Comparison of ENCODE assay signal across 1 cellular context in the genomic region with DNA sequence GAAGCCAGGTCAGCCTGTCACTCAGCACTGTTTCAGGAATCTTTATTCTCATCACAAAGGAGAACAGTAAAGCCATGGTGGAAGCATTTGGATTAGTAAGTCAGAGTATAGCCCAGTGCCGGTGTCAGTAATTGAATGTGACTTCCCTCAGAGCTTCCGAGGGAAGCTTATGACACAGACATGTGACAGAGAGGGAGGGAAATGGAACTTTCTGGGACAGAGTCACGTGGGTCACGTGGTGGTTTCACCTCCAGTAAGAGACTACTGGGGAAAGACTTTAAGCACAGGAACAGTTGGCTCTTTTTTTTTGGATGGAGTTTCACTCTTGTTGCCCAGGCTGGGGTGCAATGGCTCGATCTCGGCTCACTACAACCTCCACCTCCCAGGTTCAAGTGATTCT.
TF ChIP-seq lines count a peak whose summit lies in the region.

No MANE protein-coding gene starts in this region.

TF ChIP-seq in K562, 482 proteins besides CTCF, POLR2A, EP300 and RAD21 (continued from another document and continues in another):
- TF ChIP-seq, protein P1, sequence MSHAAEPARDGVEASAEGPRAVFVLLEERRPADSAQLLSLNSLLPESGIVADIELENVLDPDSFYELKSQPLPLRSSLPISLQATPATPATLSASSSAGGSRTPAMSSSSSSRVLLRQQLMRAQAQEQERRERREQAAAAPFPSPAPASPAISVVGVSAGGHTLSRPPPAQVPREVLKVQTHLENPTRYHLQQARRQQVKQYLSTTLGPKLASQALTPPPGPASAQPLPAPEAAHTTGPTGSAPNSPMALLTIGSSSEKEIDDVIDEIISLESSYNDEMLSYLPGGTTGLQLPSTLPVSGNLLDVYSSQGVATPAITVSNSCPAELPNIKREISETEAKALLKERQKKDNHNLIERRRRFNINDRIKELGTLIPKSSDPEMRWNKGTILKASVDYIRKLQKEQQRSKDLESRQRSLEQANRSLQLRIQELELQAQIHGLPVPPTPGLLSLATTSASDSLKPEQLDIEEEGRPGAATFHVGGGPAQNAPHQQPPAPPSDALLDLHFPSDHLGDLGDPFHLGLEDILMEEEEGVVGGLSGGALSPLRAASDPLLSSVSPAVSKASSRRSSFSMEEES (CRISPR knock-in tag; IDR thresholded peaks at IDR 0.05): peak; percentile 67
- no peak for TF ChIP-seq BHLHE40 (IDR thresholded peaks at IDR 0.05; ENCODE audit: low read length)
- TF ChIP-seq, protein P2, sequence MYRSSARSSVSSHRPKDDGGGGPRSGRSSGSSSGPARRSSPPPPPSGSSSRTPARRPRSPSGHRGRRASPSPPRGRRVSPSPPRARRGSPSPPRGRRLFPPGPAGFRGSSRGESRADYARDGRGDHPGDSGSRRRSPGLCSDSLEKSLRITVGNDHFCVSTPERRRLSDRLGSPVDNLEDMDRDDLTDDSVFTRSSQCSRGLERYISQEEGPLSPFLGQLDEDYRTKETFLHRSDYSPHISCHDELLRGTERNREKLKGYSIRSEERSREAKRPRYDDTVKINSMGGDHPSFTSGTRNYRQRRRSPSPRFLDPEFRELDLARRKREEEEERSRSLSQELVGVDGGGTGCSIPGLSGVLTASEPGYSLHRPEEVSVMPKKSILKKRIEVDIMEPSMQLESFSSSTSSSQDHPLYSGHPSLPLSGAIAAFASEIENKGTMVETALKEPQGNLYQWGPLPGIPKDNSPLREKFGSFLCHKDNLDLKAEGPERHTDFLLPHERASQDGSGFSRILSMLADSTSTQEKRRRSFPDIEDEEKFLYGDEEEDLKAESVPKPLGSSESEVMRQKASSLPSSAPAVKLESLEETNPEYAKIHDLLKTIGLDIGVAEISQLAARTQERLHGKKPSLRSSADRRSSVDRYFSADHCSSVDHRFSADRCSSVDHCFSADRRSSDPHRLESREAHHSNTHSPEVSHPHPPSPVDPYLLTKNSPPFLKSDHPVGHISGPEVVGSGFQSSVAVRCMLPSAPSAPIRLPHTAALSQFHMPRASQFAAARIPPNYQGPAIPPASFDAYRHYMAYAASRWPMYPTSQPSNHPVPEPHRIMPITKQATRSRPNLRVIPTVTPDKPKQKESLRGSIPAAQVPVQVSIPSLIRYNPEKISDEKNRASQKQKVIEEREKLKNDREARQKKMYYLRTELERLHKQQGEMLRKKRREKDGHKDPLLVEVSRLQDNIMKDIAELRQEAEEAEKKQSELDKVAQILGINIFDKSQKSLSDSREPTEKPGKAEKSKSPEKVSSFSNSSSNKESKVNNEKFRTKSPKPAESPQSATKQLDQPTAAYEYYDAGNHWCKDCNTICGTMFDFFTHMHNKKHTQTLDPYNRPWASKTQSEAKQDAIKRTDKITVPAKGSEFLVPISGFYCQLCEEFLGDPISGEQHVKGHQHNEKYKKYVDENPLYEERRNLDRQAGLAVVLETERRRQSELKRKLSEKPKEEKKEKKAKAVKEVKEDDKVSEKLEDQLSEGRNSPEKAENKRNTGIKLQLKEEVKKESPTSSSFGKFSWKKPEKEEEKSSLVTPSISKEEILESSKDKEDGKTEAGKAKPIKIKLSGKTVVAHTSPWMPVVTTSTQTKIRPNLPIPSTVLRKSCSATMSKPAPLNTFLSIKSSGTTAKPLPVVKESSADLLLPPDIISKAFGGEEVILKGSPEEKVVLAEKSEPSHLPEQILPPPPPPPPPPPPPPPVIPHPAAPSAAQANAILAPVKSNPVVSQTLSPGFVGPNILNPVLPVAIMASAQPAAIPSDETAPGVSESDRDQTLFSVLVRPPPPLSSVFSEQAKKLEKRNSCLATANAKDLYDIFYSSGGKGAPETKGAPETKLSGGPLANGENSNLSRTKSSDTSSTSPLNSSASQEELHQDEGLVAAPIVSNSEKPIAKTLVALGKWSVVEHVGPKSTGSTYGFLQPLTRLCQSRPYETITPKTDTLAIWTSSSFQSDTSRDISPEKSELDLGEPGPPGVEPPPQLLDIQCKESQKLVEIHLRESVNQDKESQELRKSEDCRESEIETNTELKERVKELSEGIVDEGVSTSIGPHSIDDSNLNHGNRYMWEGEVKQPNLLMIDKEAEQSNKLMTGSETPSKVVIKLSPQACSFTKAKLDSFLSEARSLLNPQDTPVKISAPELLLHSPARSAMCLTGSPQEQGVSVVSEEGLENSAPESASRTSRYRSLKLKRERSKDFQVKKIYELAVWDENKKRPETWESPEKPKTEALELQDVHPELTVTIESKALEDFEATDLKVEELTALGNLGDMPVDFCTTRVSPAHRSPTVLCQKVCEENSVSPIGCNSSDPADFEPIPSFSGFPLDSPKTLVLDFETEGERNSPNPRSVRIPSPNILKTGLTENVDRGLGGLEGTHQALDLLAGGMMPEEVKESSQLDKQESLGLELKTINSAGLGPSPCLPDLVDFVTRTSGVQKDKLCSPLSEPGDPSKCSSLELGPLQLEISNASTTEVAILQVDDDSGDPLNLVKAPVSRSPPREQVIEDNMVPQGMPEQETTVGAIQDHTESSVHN (IDR thresholded peaks at IDR 0.05; ENCODE audit: borderline replicate concordance in 1 of 2, low read depth in 1 of 2): no peak
- no peak for TF ChIP-seq CHD2 (IDR thresholded peaks at IDR 0.05; ENCODE audit: low read depth, low read length)
- no peak for TF ChIP-seq ZFX (CRISPR knock-in tag; IDR thresholded peaks at IDR 0.05)
- no peak for TF ChIP-seq NCOA2 (IDR thresholded peaks at IDR 0.05; ENCODE audit: partially characterized antibody in 2 of 2)
- no peak for TF ChIP-seq YBX1 (IDR thresholded peaks at IDR 0.05)
- TF ChIP-seq, protein P3, sequence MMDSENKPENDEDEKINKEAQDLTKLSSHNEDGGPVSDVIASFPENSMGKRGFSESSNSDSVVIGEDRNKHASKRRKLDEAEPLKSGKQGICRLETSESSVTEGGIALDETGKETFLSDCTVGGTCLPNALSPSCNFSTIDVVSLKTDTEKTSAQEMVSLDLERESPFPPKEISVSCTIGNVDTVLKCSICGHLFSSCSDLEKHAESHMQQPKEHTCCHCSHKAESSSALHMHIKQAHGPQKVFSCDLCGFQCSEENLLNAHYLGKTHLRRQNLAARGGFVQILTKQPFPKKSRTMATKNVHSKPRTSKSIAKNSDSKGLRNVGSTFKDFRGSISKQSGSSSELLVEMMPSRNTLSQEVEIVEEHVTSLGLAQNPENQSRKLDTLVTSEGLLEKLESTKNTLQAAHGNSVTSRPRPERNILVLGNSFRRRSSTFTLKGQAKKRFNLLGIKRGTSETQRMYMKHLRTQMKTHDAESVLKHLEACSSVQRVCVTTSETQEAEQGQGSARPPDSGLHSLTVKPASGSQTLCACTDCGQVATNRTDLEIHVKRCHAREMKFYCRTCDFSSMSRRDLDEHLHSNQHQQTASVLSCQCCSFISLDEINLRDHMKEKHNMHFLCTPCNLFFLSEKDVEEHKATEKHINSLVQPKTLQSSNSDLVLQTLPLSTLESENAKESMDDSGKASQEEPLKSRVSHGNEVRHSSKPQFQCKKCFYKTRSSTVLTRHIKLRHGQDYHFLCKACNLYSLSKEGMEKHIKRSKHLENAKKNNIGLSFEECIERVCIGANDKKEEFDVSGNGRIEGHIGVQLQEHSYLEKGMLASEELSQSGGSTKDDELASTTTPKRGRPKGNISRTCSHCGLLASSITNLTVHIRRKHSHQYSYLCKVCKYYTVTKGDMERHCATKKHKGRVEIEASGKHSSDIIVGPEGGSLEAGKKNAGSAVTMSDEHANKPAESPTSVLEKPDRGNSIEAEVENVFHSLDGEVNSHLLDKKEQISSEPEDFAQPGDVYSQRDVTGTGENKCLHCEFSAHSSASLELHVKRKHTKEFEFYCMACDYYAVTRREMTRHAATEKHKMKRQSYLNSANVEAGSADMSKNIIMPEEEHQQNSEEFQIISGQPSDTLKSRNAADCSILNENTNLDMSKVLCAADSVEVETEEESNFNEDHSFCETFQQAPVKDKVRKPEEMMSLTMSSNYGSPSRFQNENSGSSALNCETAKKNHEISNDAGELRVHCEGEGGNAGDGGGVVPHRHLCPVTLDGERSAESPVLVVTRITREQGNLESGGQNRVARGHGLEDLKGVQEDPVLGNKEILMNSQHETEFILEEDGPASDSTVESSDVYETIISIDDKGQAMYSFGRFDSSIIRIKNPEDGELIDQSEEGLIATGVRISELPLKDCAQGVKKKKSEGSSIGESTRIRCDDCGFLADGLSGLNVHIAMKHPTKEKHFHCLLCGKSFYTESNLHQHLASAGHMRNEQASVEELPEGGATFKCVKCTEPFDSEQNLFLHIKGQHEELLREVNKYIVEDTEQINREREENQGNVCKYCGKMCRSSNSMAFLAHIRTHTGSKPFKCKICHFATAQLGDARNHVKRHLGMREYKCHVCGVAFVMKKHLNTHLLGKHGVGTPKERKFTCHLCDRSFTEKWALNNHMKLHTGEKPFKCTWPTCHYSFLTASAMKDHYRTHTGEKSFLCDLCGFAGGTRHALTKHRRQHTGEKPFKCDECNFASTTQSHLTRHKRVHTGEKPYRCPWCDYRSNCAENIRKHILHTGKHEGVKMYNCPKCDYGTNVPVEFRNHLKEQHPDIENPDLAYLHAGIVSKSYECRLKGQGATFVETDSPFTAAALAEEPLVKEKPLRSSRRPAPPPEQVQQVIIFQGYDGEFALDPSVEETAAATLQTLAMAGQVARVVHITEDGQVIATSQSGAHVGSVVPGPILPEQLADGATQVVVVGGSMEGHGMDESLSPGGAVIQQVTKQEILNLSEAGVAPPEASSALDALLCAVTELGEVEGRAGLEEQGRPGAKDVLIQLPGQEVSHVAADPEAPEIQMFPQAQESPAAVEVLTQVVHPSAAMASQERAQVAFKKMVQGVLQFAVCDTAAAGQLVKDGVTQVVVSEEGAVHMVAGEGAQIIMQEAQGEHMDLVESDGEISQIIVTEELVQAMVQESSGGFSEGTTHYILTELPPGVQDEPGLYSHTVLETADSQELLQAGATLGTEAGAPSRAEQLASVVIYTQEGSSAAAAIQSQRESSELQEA (IDR thresholded peaks at IDR 0.05; ENCODE audit: low read depth): no peak
- no peak for TF ChIP-seq CBFB (CRISPR knock-in tag; IDR thresholded peaks at IDR 0.05)
- TF ChIP-seq, protein P4, sequence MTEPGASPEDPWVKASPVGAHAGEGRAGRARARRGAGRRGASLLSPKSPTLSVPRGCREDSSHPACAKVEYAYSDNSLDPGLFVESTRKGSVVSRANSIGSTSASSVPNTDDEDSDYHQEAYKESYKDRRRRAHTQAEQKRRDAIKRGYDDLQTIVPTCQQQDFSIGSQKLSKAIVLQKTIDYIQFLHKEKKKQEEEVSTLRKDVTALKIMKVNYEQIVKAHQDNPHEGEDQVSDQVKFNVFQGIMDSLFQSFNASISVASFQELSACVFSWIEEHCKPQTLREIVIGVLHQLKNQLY (CRISPR knock-in tag; conservative IDR thresholded peaks at IDR 0.05): no peak
- TF ChIP-seq ZNF75A (CRISPR knock-in tag; IDR thresholded peaks at IDR 0.05): no peak
- no peak for TF ChIP-seq ZNF699 (CRISPR knock-in tag; IDR thresholded peaks at IDR 0.05; ENCODE audit: insufficient replicate concordance)
- no peak for TF ChIP-seq MED1 (CRISPR knock-in tag; IDR thresholded peaks at IDR 0.05; ENCODE audit: borderline replicate concordance)
- TF ChIP-seq, protein P5, sequence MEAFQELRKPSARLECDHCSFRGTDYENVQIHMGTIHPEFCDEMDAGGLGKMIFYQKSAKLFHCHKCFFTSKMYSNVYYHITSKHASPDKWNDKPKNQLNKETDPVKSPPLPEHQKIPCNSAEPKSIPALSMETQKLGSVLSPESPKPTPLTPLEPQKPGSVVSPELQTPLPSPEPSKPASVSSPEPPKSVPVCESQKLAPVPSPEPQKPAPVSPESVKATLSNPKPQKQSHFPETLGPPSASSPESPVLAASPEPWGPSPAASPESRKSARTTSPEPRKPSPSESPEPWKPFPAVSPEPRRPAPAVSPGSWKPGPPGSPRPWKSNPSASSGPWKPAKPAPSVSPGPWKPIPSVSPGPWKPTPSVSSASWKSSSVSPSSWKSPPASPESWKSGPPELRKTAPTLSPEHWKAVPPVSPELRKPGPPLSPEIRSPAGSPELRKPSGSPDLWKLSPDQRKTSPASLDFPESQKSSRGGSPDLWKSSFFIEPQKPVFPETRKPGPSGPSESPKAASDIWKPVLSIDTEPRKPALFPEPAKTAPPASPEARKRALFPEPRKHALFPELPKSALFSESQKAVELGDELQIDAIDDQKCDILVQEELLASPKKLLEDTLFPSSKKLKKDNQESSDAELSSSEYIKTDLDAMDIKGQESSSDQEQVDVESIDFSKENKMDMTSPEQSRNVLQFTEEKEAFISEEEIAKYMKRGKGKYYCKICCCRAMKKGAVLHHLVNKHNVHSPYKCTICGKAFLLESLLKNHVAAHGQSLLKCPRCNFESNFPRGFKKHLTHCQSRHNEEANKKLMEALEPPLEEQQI (IDR thresholded peaks at IDR 0.05): no peak
- TF ChIP-seq, protein P6, sequence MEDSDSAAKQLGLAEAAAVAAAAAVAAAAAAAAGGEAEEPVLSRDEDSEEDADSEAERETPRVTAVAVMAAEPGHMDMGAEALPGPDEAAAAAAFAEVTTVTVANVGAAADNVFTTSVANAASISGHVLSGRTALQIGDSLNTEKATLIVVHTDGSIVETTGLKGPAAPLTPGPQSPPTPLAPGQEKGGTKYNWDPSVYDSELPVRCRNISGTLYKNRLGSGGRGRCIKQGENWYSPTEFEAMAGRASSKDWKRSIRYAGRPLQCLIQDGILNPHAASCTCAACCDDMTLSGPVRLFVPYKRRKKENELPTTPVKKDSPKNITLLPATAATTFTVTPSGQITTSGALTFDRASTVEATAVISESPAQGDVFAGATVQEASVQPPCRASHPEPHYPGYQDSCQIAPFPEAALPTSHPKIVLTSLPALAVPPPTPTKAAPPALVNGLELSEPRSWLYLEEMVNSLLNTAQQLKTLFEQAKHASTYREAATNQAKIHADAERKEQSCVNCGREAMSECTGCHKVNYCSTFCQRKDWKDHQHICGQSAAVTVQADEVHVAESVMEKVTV (CRISPR knock-in tag; IDR thresholded peaks at IDR 0.05): no peak
- TF ChIP-seq, protein P7, sequence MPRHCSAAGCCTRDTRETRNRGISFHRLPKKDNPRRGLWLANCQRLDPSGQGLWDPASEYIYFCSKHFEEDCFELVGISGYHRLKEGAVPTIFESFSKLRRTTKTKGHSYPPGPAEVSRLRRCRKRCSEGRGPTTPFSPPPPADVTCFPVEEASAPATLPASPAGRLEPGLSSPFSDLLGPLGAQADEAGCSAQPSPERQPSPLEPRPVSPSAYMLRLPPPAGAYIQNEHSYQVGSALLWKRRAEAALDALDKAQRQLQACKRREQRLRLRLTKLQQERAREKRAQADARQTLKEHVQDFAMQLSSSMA (CRISPR knock-in tag; IDR thresholded peaks at IDR 0.05): no peak
- TF ChIP-seq MEIS2 (IDR thresholded peaks at IDR 0.05; ENCODE audit: partially characterized antibody): no peak
- TF ChIP-seq, protein P8, sequence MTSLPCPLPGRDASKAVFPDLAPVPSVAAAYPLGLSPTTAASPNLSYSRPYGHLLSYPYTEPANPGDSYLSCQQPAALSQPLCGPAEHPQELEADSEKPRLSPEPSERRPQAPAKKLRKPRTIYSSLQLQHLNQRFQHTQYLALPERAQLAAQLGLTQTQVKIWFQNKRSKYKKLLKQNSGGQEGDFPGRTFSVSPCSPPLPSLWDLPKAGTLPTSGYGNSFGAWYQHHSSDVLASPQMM (CRISPR knock-in tag; IDR thresholded peaks at IDR 0.05): no peak
